ENCODE assay signal across 14 cellular contexts in the genomic region with DNA sequence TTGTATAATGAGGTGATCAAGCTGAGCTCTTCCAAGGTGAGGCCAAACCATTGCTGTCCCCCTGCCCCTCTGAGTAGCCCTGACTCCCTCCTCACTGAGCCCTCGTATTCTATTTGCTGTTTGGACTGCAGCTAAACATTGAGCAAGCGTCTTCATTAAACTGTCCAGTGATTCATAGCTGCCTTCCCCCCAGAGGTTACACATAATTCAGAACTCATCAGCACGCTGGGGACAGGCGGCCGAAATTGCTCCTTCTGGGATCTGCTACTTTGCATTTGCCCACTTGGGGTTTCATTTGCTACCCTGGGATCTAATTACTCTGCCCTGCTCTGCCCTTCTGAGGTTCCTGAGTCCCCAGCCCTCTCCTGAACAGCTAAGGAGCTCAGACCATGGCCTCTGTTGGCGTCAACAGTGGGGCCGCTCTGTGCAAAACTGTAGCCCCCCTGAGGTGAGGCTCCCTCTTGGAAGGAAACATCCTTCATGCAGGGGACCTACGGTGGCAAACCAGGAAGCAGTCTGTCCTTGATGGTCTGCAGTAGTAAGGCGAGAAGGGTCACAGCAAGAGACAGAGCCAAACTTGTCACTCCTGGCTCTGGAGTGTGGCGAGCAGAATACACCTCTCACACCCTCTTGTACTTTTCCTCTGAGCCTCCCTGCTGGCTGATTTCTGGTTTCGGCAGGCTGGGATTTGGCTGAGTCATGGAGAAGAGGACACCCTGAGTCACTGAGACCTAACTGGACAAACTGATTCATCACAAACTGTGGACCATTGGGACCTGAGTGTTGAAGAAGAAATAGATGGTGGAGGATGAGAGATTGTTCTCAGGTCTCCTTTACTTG.
A peak's percentile ranks its signal among the peaks of the same experiment; 100 is the strongest.
DNase-seq lines count a peak whose midpoint lies in the region; ATAC-seq lines count a peak whose summit lies in the region.
"Had no signal": no experiment of that assay in that cellular context is flagged by ENCODE, and none has a peak within 500 bp of the region (broad histone marks: within the 10 kb centered on the region; RNA-seq: fewer than 3 reads in every experiment).

No MANE protein-coding gene starts in this region.

- H3K4me3 ChIP-seq in skeletal muscle cell (ENCODE audit: low read depth, low read length), result no peak overlapping the region
- H3K4me3 ChIP-seq: cardiac muscle cell had no signal

- no peak overlapping the region for H3K4me3 Mint-ChIP-seq in dendritic cell treated with granulocyte-macrophage colony-stimulating factor and Interleukin-4, amounts not matched to agents 40 ng/mL and 50 ng/mL, for 4 days
- H3K4me3 Mint-ChIP-seq: CD4-positive, CD25-positive, alpha-beta regulatory T cell; stimulated activated naive CD8-positive, alpha-beta T cell treated with anti-CD3 and anti-CD28 coated beads, Interleukin-15, amount 100 ng/mL, for 72 hours had no signal

- ATAC-seq in HG03469 (IDR thresholded peaks at IDR 0.05; ENCODE audit: unreplicated experiment) (no peak), GM18870 (IDR thresholded peaks at IDR 0.05; ENCODE audit: unreplicated experiment) (no peak)
- ATAC-seq: stimulated activated naive CD8-positive, alpha-beta T cell treated with anti-CD3 and anti-CD28 coated beads, Interleukin-15, amount 100 ng/mL, for 72 hours had no signal

- no peaks in the 10 kb centered on the region for H3K27me3 Mint-ChIP-seq in dendritic cell treated with granulocyte-macrophage colony-stimulating factor and Interleukin-4, amounts not matched to agents 40 ng/mL and 50 ng/mL, for 4 days
- H3K27me3 Mint-ChIP-seq: CD4-positive, CD25-positive, alpha-beta regulatory T cell had no signal

- peak overlapping the region; percentile 57 for H3K27ac Mint-ChIP-seq in dendritic cell treated with granulocyte-macrophage colony-stimulating factor and Interleukin-4, amounts not matched to agents 40 ng/mL and 50 ng/mL, for 4 days
- H3K27ac Mint-ChIP-seq: CD4-positive, CD25-positive, alpha-beta regulatory T cell; stimulated activated naive CD8-positive, alpha-beta T cell treated with anti-CD3 and anti-CD28 coated beads, Interleukin-15, amount 100 ng/mL, for 72 hours had no signal

- peak; percentile 1 for DNase-seq in EL
- DNase-seq in M059J (ENCODE audit: low read depth), result peak; percentile 73
- peak; percentile 9 for DNase-seq in skeletal muscle cell (ENCODE audit: low read depth)
- DNase-seq in DMS 273 treated with DMSO at 0.1 percent for 48 hours (lab: John Stamatoyannopoulos, UW), result no peak
- DNase-seq in activated CD4-positive, alpha-beta T cell treated with anti-CD3 and anti-CD28 coated beads, Interleukin-2, amount 50 U/mL, for 48 hours, result no peak
- DNase-seq: activated CD4-positive, alpha-beta T cell treated with anti-CD3 and anti-CD28 coated beads, Interleukin-2, amount 50 U/mL, for 4 hours; activated effector memory CD4-positive, alpha-beta T cell treated with anti-CD3 and anti-CD28 coated beads, Interleukin-2, amount 50 U/mL, for 16 hours; CD4-positive, CD25-positive, alpha-beta regulatory T cell; NCI-H526; stimulated activated naive CD8-positive, alpha-beta T cell treated with anti-CD3 and anti-CD28 coated beads, Interleukin-15, amount 100 ng/mL, for 72 hours had no signal

- intact Hi-C loops in dendritic cell treated with granulocyte-macrophage colony-stimulating factor and Interleukin-4, amounts not matched to agents 40 ng/mL and 50 ng/mL, for 4 days (cut with micrococcal nuclease), result no loop called here

- H3K4me1 Mint-ChIP-seq in dendritic cell treated with granulocyte-macrophage colony-stimulating factor and Interleukin-4, amounts not matched to agents 40 ng/mL and 50 ng/mL, for 4 days (ENCODE audit: low read depth), result peaks cover 41% of the 10 kb centered on the region
- H3K4me1 Mint-ChIP-seq: CD4-positive, CD25-positive, alpha-beta regulatory T cell; stimulated activated naive CD8-positive, alpha-beta T cell treated with anti-CD3 and anti-CD28 coated beads, Interleukin-15, amount 100 ng/mL, for 72 hours had no signal

- no peaks in the 10 kb centered on the region for H3K9me3 Mint-ChIP-seq in dendritic cell treated with granulocyte-macrophage colony-stimulating factor and Interleukin-4, amounts not matched to agents 40 ng/mL and 50 ng/mL, for 4 days
- H3K9me3 Mint-ChIP-seq: stimulated activated naive CD8-positive, alpha-beta T cell treated with anti-CD3 and anti-CD28 coated beads, Interleukin-15, amount 100 ng/mL, for 72 hours had no signal

- H3K36me3 Mint-ChIP-seq in dendritic cell treated with granulocyte-macrophage colony-stimulating factor and Interleukin-4, amounts not matched to agents 40 ng/mL and 50 ng/mL, for 4 days (ENCODE audit: low read depth), result peaks cover 69% of the 10 kb centered on the region
- H3K36me3 Mint-ChIP-seq: CD4-positive, CD25-positive, alpha-beta regulatory T cell had no signal

Comparison
In these comparisons a context has a peak if more than half of its experiments do, and no peak if none do; other contexts are left out.
1. DNase-seq: peak in EL (single experiment), M059J (single experiment) and skeletal muscle cell (single experiment); none in DMS 273 treated with DMSO at 0.1 percent for 48 hours (single experiment) and activated CD4-positive, alpha-beta T cell treated with anti-CD3 and anti-CD28 coated beads, Interleukin-2, amount 50 U/mL, for 48 hours (0 of 2).